21 cellular contexts compared by ENCODE assay signal in the genomic region with DNA sequence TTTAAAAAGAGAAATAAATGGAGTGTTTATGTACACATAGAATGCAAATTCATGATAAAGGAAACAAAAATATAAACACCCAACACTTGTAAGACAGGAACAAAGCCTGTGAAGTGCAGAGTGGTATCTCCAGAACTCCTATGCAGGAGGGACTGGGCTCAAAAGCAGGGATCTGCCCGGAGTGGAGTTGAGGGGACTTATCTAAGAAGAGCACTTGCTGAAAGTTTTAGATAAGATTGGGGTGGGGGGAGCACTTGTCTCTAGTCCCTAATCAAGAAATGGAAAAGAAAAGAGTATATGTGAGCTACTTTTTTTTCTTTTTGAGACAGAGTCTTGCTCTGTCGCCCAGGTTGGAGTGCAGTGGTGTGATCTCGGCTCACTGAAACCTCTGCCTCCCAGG.
"Had no signal": no experiment of that assay in that cellular context is flagged by ENCODE, and none has a peak within 500 bp of the region (broad histone marks: within the 10 kb centered on the region; RNA-seq: fewer than 3 reads in every experiment).

No MANE protein-coding gene starts in this region.

- ATAC-seq: left colon; mucosa of descending colon; naive thymus-derived CD4-positive, alpha-beta T cell; natural killer cell treated with Interleukin-12 subunit alpha and Interleukin-12 subunit beta and Interleukin-15 and Interleukin-18, amount 100 ng/mL, for 72 hours; sciatic nerve; stimulated activated naive B cell treated with anti-CD40 and anti-IgM and Interleukin-4, amounts not matched to agents 10 μg/mL and 1 μg/mL and 100 μg/mL, for 72 hours; stimulated activated naive CD8-positive, alpha-beta T cell treated with anti-CD3 and anti-CD28 coated beads, Interleukin-15, Interleukin-2, amounts not matched to agents 100 U/mL and 50 U/mL, for 24 hours had no signal

- DNase-seq: immature natural killer cell; kidney; left colon; lower lobe of right lung; mammary epithelial cell; midbrain; mucosa of descending colon; naive thymus-derived CD4-positive, alpha-beta T cell; retina; stimulated activated CD4-positive, alpha-beta T cell treated with anti-CD3 and anti-CD28 coated beads, Interleukin-12 subunit alpha, Interleukin-12 subunit beta, amount 100 ng/mL, for 4 hours; stimulated activated CD4-positive, alpha-beta T cell treated with anti-CD3 and anti-CD28 coated beads, Interleukin-15, amount 100 ng/mL, for 24 hours; stimulated activated CD4-positive, alpha-beta T cell treated with anti-CD3 and anti-CD28 coated beads, Interleukin-2, amount 100 ng/mL, for 24 hours; stimulated activated CD4-positive, alpha-beta T cell treated with anti-CD3 and anti-CD28 coated beads, Interleukin-4, amount 100 ng/mL, for 1 hour; stimulated activated naive B cell treated with anti-CD40 and anti-IgM and Interleukin-4, amounts not matched to agents 10 μg/mL and 1 μg/mL and 100 μg/mL, for 72 hours; stimulated activated naive CD8-positive, alpha-beta T cell treated with anti-CD3 and anti-CD28 coated beads, Interleukin-15, Interleukin-2, amounts not matched to agents 100 U/mL and 50 U/mL, for 24 hours; stomach; testis; transverse colon; upper lobe of left lung had no signal
